27 cellular contexts compared by ENCODE assay signal in the genomic region with DNA sequence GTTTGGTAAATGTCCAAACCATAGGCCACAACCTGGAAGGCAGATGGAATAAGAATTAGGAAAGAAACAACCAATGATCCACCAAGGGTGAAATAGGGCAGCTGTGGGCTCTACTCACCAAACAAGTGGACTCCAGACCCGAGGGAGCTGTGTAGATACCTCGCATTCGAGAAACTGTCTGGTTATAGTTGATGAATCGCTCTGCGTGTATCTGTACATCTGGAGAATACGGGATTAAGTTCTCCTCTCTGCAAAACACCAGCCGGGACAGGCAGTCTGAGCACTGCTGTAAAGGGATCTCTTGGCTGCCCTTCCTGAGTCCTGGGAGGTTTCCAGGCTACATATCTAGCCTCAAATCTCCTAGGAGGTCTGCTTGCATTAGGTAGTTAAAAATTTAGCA. TPM values are rescaled to one million over a fixed set of nuclear protein-coding genes. Genes with fewer than 3 reads are reported as not detected.
A peak's percentile ranks its signal among the peaks of the same experiment; 100 is the strongest.
DNase-seq lines count a peak whose midpoint lies in the region; ATAC-seq, FAIRE-seq and TF ChIP-seq lines count a peak whose summit lies in the region.
"Had no signal": no experiment of that assay in that cellular context is flagged by ENCODE, and none has a peak within 500 bp of the region (broad histone marks: within the 10 kb centered on the region; RNA-seq: fewer than 3 reads in every experiment).

No MANE protein-coding gene starts in this region.

- no peak for DNase-seq in activated T-cell treated with anti-CD3 and anti-CD28 coated beads, Interleukin-2, amount 50 U/mL, for 24 hours
- DNase-seq in activated T-cell treated with anti-CD3 and anti-CD28 coated beads for 4 hours, result no peak
- DNase-seq in DMS 273 (lab: John Stamatoyannopoulos, UW; ENCODE audit: unreplicated experiment), result peak; percentile 77
- peak; percentile 27 to 53 for DNase-seq in gastrocnemius medialis
- no peak for DNase-seq in pancreas
- DNase-seq in effector CD4-positive, alpha-beta T cell, result no peak
- no peak for DNase-seq in nephron progenitor cell
- DNase-seq: activated CD4-positive, alpha-beta T cell treated with anti-CD3 and anti-CD28 coated beads, Interleukin-2, amount 50 U/mL, for 1 hour; activated T-cell treated with anti-CD3 and anti-CD28 coated beads, Interleukin-2, amount 50 U/mL, for 48 hours; brain microvascular endothelial cell; CD4-positive, CD25-positive, alpha-beta regulatory T cell; colonic mucosa; DMS53; GDM1; heart left ventricle; IMR-90; left colon; mesenchymal stem cell; naive B cell; NCI-H1417 treated with DMSO at 0.1 percent for 48 hours; NCI-H510A; Peyer's patch; substantia nigra; T-helper 2 cell had no signal

- no peak overlapping the region for H3K4me3 ChIP-seq in gastrocnemius medialis
- H3K4me3 ChIP-seq in pancreas, result no peak overlapping the region
- H3K4me3 ChIP-seq: colonic mucosa, heart left ventricle, Peyer's patch, right atrium auricular region, SJSA1 had no signal

- H3K27me3 Mint-ChIP-seq in activated T-cell treated with anti-CD3 and anti-CD28 coated beads, Interleukin-2, amount 50 U/mL, for 24 hours, result no peaks in the 10 kb centered on the region
- H3K27me3 Mint-ChIP-seq in nephron progenitor cell (ENCODE audit: low read depth, poor library complexity), result no peaks in the 10 kb centered on the region
- H3K27me3 Mint-ChIP-seq: CD4-positive, CD25-positive, alpha-beta regulatory T cell; naive B cell had no signal

- peaks cover 90% of the 10 kb centered on the region for H3K36me3 Mint-ChIP-seq in activated T-cell treated with anti-CD3 and anti-CD28 coated beads, Interleukin-2, amount 50 U/mL, for 24 hours (ENCODE audit: low read depth)
- peaks cover 80% of the 10 kb centered on the region for H3K36me3 Mint-ChIP-seq in nephron progenitor cell (ENCODE audit: low read depth)

- peak overlapping the region; percentile 84 for H3K27ac Mint-ChIP-seq in activated T-cell treated with anti-CD3 and anti-CD28 coated beads, Interleukin-2, amount 50 U/mL, for 24 hours
- H3K27ac Mint-ChIP-seq in nephron progenitor cell, result no peak overlapping the region

- no peak overlapping the region for H3K4me3 Mint-ChIP-seq in activated T-cell treated with anti-CD3 and anti-CD28 coated beads, Interleukin-2, amount 50 U/mL, for 24 hours
- no peak overlapping the region for H3K4me3 Mint-ChIP-seq in nephron progenitor cell
- H3K4me3 Mint-ChIP-seq: CD4-positive, CD25-positive, alpha-beta regulatory T cell had no signal

- H3K27ac ChIP-seq in cingulate gyrus (ENCODE audit: low read depth, low read length) (peak overlapping the region; percentile 16), gastrocnemius medialis (peak overlapping the region; percentile 69 to 76 (median 72)), pancreas (no peak overlapping the region)
- H3K27ac ChIP-seq: brain microvascular endothelial cell, colonic mucosa, Peyer's patch, right atrium auricular region, SJSA1 had no signal

- H3K4me1 ChIP-seq in gastrocnemius medialis, result peaks cover 46 to 62% of the 10 kb centered on the region in 2 donors
- H3K4me1 ChIP-seq in pancreas, result peaks cover 0 to 3% (median 0%) of the 10 kb centered on the region in 3 donors
- H3K4me1 ChIP-seq: colonic mucosa, Peyer's patch, right atrium auricular region, SJSA1 had no signal

- TF ChIP-seq CTCF in gastrocnemius medialis (IDR thresholded peaks at IDR 0.05 in 4 of 5, conservative IDR thresholded peaks at IDR 0.05 in 1 of 5) (no peak), pancreas (IDR thresholded peaks at IDR 0.05) (no peak), nephron progenitor cell (IDR thresholded peaks at IDR 0.05) (no peak)

- H3K36me3 ChIP-seq in gastrocnemius medialis, result peaks cover 0 to 35% of the 10 kb centered on the region in 2 donors
- peaks cover 0 to 28% (median 0%) of the 10 kb centered on the region in 3 donors for H3K36me3 ChIP-seq in pancreas
- H3K36me3 ChIP-seq: colonic mucosa had no signal

- no peaks in the 10 kb centered on the region for H3K27me3 ChIP-seq in gastrocnemius medialis
- H3K27me3 ChIP-seq in pancreas, result no peaks in the 10 kb centered on the region
- H3K27me3 ChIP-seq: brain microvascular endothelial cell, colonic mucosa, heart left ventricle, Peyer's patch, right atrium auricular region, SJSA1 had no signal

- intact Hi-C loops in gastrocnemius medialis (cut with DNase I; ENCODE audit: low total_unique reads) (loop anchor here (2.0 to 10.0 kb wide), 2 partner anchors 21 to 265 kb away; partner anchors contain the start of gene IFFO2), pancreas (cut with DNase I) (no loop called here)

- ATAC-seq in gastrocnemius medialis (peak; percentile 77 to 84), pancreas (no peak)
- ATAC-seq: left colon had no signal

- H3K9me3 Mint-ChIP-seq in activated T-cell treated with anti-CD3 and anti-CD28 coated beads, Interleukin-2, amount 50 U/mL, for 24 hours, result no peaks in the 10 kb centered on the region
- H3K9me3 Mint-ChIP-seq in nephron progenitor cell, result no peaks in the 10 kb centered on the region
- H3K9me3 Mint-ChIP-seq: CD4-positive, CD25-positive, alpha-beta regulatory T cell; naive B cell had no signal

- FAIRE-seq in pancreas (lab: Jason Lieb, UNC), result no peak

- no peaks in the 10 kb centered on the region for H3K9me3 ChIP-seq in gastrocnemius medialis
- no peaks in the 10 kb centered on the region for H3K9me3 ChIP-seq in pancreas
- H3K9me3 ChIP-seq: colonic mucosa, heart left ventricle, Peyer's patch, right atrium auricular region, SJSA1 had no signal

- in situ Hi-C loops in gastrocnemius medialis (cut with MboI; ENCODE audit: low sequenced_read_pairs in 4 of 4), result no loop called here

- H3K4me1 Mint-ChIP-seq in activated T-cell treated with anti-CD3 and anti-CD28 coated beads, Interleukin-2, amount 50 U/mL, for 24 hours (ENCODE audit: low read depth), result peaks cover 22% of the 10 kb centered on the region
- no peaks in the 10 kb centered on the region for H3K4me1 Mint-ChIP-seq in nephron progenitor cell

- 85 to 88% methylated on average over 7 of the region's 7 CpGs for WGBS in pancreas, 2 donors

- no peak for TF ChIP-seq POLR2A in gastrocnemius medialis (IDR thresholded peaks at IDR 0.05)

RNA-seq across cellular contexts. Expression of gene UBR4, which starts 9.4 kb away (rescaled TPM):
- 100 to 1,000 TPM; 156 to 293 (median 197) TPM for total RNA-seq in gastrocnemius medialis
- 10 to 100 TPM; 45.3 to 69.6 (median 62.9) TPM for total RNA-seq in pancreas
- polyA plus RNA-seq in pancreas, result 100 to 1,000 TPM in 1 of 2 donors, 10 to 100 TPM in 1; 98.4 to 140 TPM

RNA-seq across cellular contexts. Expression of gene EMC1, which starts 31.9 kb away (rescaled TPM):
- 10 to 100 TPM; 24.7 to 49.7 (median 43.0) TPM for total RNA-seq in gastrocnemius medialis
- 10 to 100 TPM in 5 of 6 donors, 1 to 10 TPM in 1; 9.9 to 21.0 (median 15.8) TPM for total RNA-seq in pancreas
- 1 to 10 TPM; 9.2 to 9.4 TPM for polyA plus RNA-seq in pancreas

RNA-seq across cellular contexts. Expression of gene MRTO4, which starts 32.2 kb away (rescaled TPM):
- 10 to 100 TPM; 19.2 to 28.8 (median 26.7) TPM for total RNA-seq in gastrocnemius medialis
- 10 to 100 TPM; 12.2 to 31.0 (median 13.9) TPM for total RNA-seq in pancreas
- polyA plus RNA-seq in pancreas, result 10 to 100 TPM; 32.3 to 40.9 TPM

Comparison
In these comparisons a context has a peak if more than half of its experiments do, and no peak if none do; other contexts are left out.
1. DNase-seq: peak in DMS 273 (single experiment) and gastrocnemius medialis (2 of 2); none in activated T-cell treated with anti-CD3 and anti-CD28 coated beads, Interleukin-2, amount 50 U/mL, for 24 hours (single experiment), activated T-cell treated with anti-CD3 and anti-CD28 coated beads for 4 hours (single experiment), pancreas (0 of 6), effector CD4-positive, alpha-beta T cell (single experiment) and nephron progenitor cell (single experiment).
2. H3K27ac ChIP-seq: peak in cingulate gyrus (single experiment) and gastrocnemius medialis (4 of 4); none in pancreas (0 of 4).
3. ATAC-seq: peak in gastrocnemius medialis (2 of 2); none in pancreas (0 of 4).